ENCODE assay signal across 2 cellular contexts in the genomic region with DNA sequence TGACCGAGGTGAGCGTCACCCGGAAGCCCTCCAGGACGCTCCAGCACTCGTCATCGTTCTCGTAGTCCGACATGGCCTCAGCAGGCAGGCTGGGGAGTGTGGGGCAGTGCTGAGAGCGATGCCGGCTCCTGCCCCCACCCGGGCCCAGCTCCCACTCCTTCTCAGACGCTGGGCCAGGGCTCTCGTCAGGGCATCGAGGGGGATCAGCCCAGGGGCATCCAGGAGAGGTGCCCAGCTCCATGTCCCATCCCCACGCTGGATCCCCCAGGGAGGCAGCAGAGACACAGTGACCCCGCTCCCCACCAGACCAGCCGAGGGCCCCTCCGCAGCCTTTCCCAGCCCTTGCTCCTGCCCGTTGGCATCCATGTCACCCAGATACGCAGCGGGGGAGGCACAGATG.
TF ChIP-seq lines count a peak whose summit lies in the region.

No MANE protein-coding gene starts in this region.

TF ChIP-seq in A549, 52 proteins besides CTCF, POLR2A, EP300 and RAD21:
- TF ChIP-seq FOSL2 (IDR thresholded peaks at IDR 0.05), result no peak
- TF ChIP-seq FOSL2 (CRISPR knock-in tag; IDR thresholded peaks at IDR 0.05), result no peak
- TF ChIP-seq JUN (IDR thresholded peaks at IDR 0.05), result 0 out of 5 replicates have a peak, but pooled peaks of 1 of the 2 experiments have one; percentile 10

TF ChIP-seq in WTC11, 78 proteins besides CTCF, POLR2A, EP300 and RAD21:
- TF ChIP-seq, protein P1, sequence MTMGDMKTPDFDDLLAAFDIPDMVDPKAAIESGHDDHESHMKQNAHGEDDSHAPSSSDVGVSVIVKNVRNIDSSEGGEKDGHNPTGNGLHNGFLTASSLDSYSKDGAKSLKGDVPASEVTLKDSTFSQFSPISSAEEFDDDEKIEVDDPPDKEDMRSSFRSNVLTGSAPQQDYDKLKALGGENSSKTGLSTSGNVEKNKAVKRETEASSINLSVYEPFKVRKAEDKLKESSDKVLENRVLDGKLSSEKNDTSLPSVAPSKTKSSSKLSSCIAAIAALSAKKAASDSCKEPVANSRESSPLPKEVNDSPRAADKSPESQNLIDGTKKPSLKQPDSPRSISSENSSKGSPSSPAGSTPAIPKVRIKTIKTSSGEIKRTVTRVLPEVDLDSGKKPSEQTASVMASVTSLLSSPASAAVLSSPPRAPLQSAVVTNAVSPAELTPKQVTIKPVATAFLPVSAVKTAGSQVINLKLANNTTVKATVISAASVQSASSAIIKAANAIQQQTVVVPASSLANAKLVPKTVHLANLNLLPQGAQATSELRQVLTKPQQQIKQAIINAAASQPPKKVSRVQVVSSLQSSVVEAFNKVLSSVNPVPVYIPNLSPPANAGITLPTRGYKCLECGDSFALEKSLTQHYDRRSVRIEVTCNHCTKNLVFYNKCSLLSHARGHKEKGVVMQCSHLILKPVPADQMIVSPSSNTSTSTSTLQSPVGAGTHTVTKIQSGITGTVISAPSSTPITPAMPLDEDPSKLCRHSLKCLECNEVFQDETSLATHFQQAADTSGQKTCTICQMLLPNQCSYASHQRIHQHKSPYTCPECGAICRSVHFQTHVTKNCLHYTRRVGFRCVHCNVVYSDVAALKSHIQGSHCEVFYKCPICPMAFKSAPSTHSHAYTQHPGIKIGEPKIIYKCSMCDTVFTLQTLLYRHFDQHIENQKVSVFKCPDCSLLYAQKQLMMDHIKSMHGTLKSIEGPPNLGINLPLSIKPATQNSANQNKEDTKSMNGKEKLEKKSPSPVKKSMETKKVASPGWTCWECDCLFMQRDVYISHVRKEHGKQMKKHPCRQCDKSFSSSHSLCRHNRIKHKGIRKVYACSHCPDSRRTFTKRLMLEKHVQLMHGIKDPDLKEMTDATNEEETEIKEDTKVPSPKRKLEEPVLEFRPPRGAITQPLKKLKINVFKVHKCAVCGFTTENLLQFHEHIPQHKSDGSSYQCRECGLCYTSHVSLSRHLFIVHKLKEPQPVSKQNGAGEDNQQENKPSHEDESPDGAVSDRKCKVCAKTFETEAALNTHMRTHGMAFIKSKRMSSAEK (CRISPR knock-in tag; IDR thresholded peaks at IDR 0.05; ENCODE audit: borderline replicate concordance), result no peak
- no peak for TF ChIP-seq TEAD1 (CRISPR knock-in tag; IDR thresholded peaks at IDR 0.05)
- no peak for TF ChIP-seq CREB1 (CRISPR knock-in tag; IDR thresholded peaks at IDR 0.05)
- no peak for TF ChIP-seq IRF2 (CRISPR knock-in tag; IDR thresholded peaks at IDR 0.05; ENCODE audit: borderline replicate concordance, low read depth)
- TF ChIP-seq JUN (CRISPR knock-in tag; IDR thresholded peaks at IDR 0.05), result no peak
- TF ChIP-seq, protein P2, sequence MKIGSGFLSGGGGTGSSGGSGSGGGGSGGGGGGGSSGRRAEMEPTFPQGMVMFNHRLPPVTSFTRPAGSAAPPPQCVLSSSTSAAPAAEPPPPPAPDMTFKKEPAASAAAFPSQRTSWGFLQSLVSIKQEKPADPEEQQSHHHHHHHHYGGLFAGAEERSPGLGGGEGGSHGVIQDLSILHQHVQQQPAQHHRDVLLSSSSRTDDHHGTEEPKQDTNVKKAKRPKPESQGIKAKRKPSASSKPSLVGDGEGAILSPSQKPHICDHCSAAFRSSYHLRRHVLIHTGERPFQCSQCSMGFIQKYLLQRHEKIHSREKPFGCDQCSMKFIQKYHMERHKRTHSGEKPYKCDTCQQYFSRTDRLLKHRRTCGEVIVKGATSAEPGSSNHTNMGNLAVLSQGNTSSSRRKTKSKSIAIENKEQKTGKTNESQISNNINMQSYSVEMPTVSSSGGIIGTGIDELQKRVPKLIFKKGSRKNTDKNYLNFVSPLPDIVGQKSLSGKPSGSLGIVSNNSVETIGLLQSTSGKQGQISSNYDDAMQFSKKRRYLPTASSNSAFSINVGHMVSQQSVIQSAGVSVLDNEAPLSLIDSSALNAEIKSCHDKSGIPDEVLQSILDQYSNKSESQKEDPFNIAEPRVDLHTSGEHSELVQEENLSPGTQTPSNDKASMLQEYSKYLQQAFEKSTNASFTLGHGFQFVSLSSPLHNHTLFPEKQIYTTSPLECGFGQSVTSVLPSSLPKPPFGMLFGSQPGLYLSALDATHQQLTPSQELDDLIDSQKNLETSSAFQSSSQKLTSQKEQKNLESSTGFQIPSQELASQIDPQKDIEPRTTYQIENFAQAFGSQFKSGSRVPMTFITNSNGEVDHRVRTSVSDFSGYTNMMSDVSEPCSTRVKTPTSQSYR (CRISPR knock-in tag; IDR thresholded peaks at IDR 0.05), result no peak
- TF ChIP-seq ZNF232 (CRISPR knock-in tag; IDR thresholded peaks at IDR 0.05), result no peak
- no peak for TF ChIP-seq ZNF671 (CRISPR knock-in tag; IDR thresholded peaks at IDR 0.05)
- TF ChIP-seq ETV6 (CRISPR knock-in tag; IDR thresholded peaks at IDR 0.05), result no peak
- TF ChIP-seq ZBTB21 (CRISPR knock-in tag; IDR thresholded peaks at IDR 0.05; ENCODE audit: borderline replicate concordance), result no peak
- no peak for TF ChIP-seq EMX1 (CRISPR knock-in tag; IDR thresholded peaks at IDR 0.05)
- TF ChIP-seq, protein P3, sequence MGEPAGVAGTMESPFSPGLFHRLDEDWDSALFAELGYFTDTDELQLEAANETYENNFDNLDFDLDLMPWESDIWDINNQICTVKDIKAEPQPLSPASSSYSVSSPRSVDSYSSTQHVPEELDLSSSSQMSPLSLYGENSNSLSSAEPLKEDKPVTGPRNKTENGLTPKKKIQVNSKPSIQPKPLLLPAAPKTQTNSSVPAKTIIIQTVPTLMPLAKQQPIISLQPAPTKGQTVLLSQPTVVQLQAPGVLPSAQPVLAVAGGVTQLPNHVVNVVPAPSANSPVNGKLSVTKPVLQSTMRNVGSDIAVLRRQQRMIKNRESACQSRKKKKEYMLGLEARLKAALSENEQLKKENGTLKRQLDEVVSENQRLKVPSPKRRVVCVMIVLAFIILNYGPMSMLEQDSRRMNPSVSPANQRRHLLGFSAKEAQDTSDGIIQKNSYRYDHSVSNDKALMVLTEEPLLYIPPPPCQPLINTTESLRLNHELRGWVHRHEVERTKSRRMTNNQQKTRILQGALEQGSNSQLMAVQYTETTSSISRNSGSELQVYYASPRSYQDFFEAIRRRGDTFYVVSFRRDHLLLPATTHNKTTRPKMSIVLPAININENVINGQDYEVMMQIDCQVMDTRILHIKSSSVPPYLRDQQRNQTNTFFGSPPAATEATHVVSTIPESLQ (CRISPR knock-in tag; IDR thresholded peaks at IDR 0.05), result no peak
- no peak for TF ChIP-seq CBFB (CRISPR knock-in tag; IDR thresholded peaks at IDR 0.05; ENCODE audit: low read depth)
- TF ChIP-seq ZNF317 (CRISPR knock-in tag; IDR thresholded peaks at IDR 0.05; ENCODE audit: borderline replicate concordance, low read depth), result no peak
- no peak for TF ChIP-seq NR2C2 (CRISPR knock-in tag; IDR thresholded peaks at IDR 0.05)
- no peak for TF ChIP-seq GRHL2 (CRISPR knock-in tag; IDR thresholded peaks at IDR 0.05; ENCODE audit: insufficient replicate concordance, severe bottlenecking)
- no peak for TF ChIP-seq ESRRA (CRISPR knock-in tag; IDR thresholded peaks at IDR 0.05; ENCODE audit: borderline replicate concordance)
- no peak for TF ChIP-seq SMAD3 (CRISPR knock-in tag; IDR thresholded peaks at IDR 0.05; ENCODE audit: borderline replicate concordance)
- TF ChIP-seq FOXK1 (CRISPR knock-in tag; IDR thresholded peaks at IDR 0.05), result no peak
